Comparison of ENCODE assay signal across 30 cellular contexts in the genomic region with DNA sequence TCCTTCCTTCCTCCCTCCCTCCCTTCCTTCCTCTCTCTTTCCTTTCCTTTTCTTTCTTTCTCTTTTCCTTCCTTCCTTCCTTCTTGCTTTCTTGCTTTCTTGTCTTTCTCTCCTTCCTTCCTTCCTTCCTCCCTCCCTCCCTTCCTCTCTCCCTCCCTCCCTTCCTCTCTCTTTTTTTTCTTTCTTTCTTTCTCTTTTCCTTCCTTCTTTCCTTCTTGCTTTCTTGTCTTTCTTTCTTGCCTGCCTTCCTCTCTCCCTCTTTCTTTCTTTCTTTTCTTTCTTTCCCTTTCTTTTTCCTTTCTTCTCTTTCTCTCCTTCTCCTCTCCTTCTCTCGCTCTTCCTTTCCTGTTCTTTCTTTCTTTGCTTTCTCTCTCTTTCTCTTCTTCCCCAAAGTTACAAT.
"Had no signal": no experiment of that assay in that cellular context is flagged by ENCODE, and none has a peak within 500 bp of the region (broad histone marks: within the 10 kb centered on the region; RNA-seq: fewer than 3 reads in every experiment).

No MANE protein-coding gene starts in this region.

- DNase-seq: activated B cell treated with CpG ODN at 0.5 μM for 24 hours; activated CD4-positive, alpha-beta T cell treated with anti-CD3 and anti-CD28 coated beads for 48 hours; activated CD4-positive, alpha-beta T cell treated with anti-CD3 and anti-CD28 coated beads, Interleukin-2, amount 50 U/mL, for 1 hour; activated CD4-positive, alpha-beta T cell treated with anti-CD3 and anti-CD28 coated beads, Interleukin-2, amount 50 U/mL, for 48 hours; activated CD8-positive, alpha-beta memory T cell treated with anti-CD3 and anti-CD28 coated beads for 24 hours; activated CD8-positive, alpha-beta T cell treated with anti-CD3 and anti-CD28 coated beads for 36 hours; activated effector memory CD4-positive, alpha-beta T cell treated with anti-CD3 and anti-CD28 coated beads, Interleukin-2, amount 50 U/mL, for 16 hours; activated naive CD4-positive, alpha-beta T cell treated with anti-CD3 and anti-CD28 coated beads for 36 hours; activated naive CD8-positive, alpha-beta T cell treated with anti-CD3 and anti-CD28 coated beads for 36 hours; activated naive CD8-positive, alpha-beta T cell treated with anti-CD3 and anti-CD28 coated beads, Interleukin-2, amount 50 U/mL, for 24 hours; activated T-cell treated with anti-CD3 and anti-CD28 coated beads, Interleukin-2, amount 50 U/mL, for 48 hours; adrenal gland; amygdala; aorta; colonic mucosa; dorsolateral prefrontal cortex; effector memory CD4-positive, alpha-beta T cell; endodermal cell; foreskin fibroblast; glutamatergic neuron; heart left ventricle; T-helper 2 cell had no signal

- H3K4me1 ChIP-seq: adrenal gland, colonic mucosa had no signal

- H3K4me3 Mint-ChIP-seq: activated B cell treated with CpG ODN at 0.5 μM for 24 hours; activated CD8-positive, alpha-beta T cell treated with anti-CD3 and anti-CD28 coated beads for 36 hours; activated naive CD4-positive, alpha-beta T cell treated with anti-CD3 and anti-CD28 coated beads for 36 hours; activated naive CD4-positive, alpha-beta T cell treated with anti-CD3 and anti-CD28 coated beads, Interleukin-2, amount 50 U/mL, for 24 hours; activated naive CD8-positive, alpha-beta T cell treated with anti-CD3 and anti-CD28 coated beads for 36 hours; activated naive CD8-positive, alpha-beta T cell treated with anti-CD3 and anti-CD28 coated beads, Interleukin-2, amount 50 U/mL, for 24 hours; activated T-helper 1 cell treated with anti-CD3 and anti-CD28 coated beads, Interleukin-12 subunit alpha, Interleukin-12 subunit beta, Interleukin-2, Interleukin-4 antibody, amounts not matched to agents 30 ng/mL and 10 ng/mL and 1 ng/mL, durations not matched to agents 14 hours and 24 hours and 36 hours; central memory CD8-positive, alpha-beta T cell; endodermal cell had no signal

- H3K27me3 ChIP-seq: adrenal gland, colonic mucosa, heart left ventricle had no signal

- H3K4me1 Mint-ChIP-seq: activated B cell treated with CpG ODN at 0.5 μM for 24 hours; activated naive CD4-positive, alpha-beta T cell treated with anti-CD3 and anti-CD28 coated beads, Interleukin-2, amount 50 U/mL, for 24 hours; activated naive CD8-positive, alpha-beta T cell treated with anti-CD3 and anti-CD28 coated beads for 36 hours; activated naive CD8-positive, alpha-beta T cell treated with anti-CD3 and anti-CD28 coated beads, Interleukin-2, amount 50 U/mL, for 24 hours; central memory CD8-positive, alpha-beta T cell; endodermal cell had no signal

- H3K4me3 ChIP-seq: adrenal gland, colonic mucosa, dorsolateral prefrontal cortex, heart left ventricle had no signal

- H3K27ac Mint-ChIP-seq: activated B cell treated with CpG ODN at 0.5 μM for 24 hours; activated CD8-positive, alpha-beta T cell treated with anti-CD3 and anti-CD28 coated beads for 36 hours; activated naive CD4-positive, alpha-beta T cell treated with anti-CD3 and anti-CD28 coated beads for 36 hours; activated naive CD4-positive, alpha-beta T cell treated with anti-CD3 and anti-CD28 coated beads, Interleukin-2, amount 50 U/mL, for 24 hours; activated naive CD8-positive, alpha-beta T cell treated with anti-CD3 and anti-CD28 coated beads for 36 hours; activated naive CD8-positive, alpha-beta T cell treated with anti-CD3 and anti-CD28 coated beads, Interleukin-2, amount 50 U/mL, for 24 hours; activated T-helper 1 cell treated with anti-CD3 and anti-CD28 coated beads, Interleukin-12 subunit alpha, Interleukin-12 subunit beta, Interleukin-2, Interleukin-4 antibody, amounts not matched to agents 30 ng/mL and 10 ng/mL and 1 ng/mL, durations not matched to agents 14 hours and 24 hours and 36 hours; activated T-helper 2 cell treated with anti-CD3 and anti-CD28 coated beads, Interferon-gamma antibody, Interleukin-2, Interleukin-4, amounts not matched to agents 10 μg/mL and 5 μg/mL and 100 μg/mL, durations not matched to agents 14 hours and 24 hours and 36 hours; brain; endodermal cell had no signal

- H3K27me3 Mint-ChIP-seq: activated B cell treated with CpG ODN at 0.5 μM for 24 hours; activated CD8-positive, alpha-beta T cell treated with anti-CD3 and anti-CD28 coated beads for 36 hours; activated naive CD4-positive, alpha-beta T cell treated with anti-CD3 and anti-CD28 coated beads, Interleukin-2, amount 50 U/mL, for 24 hours; activated naive CD8-positive, alpha-beta T cell treated with anti-CD3 and anti-CD28 coated beads, Interleukin-2, amount 50 U/mL, for 24 hours; central memory CD8-positive, alpha-beta T cell had no signal

- H3K36me3 ChIP-seq: adrenal gland, colonic mucosa, heart left ventricle had no signal

- H3K27ac ChIP-seq: adrenal gland, colonic mucosa, dorsolateral prefrontal cortex, heart left ventricle, VCaP had no signal

- H3K9me3 Mint-ChIP-seq: activated B cell treated with CpG ODN at 0.5 μM for 24 hours; activated CD8-positive, alpha-beta T cell treated with anti-CD3 and anti-CD28 coated beads for 36 hours; activated naive CD4-positive, alpha-beta T cell treated with anti-CD3 and anti-CD28 coated beads for 36 hours; activated naive CD4-positive, alpha-beta T cell treated with anti-CD3 and anti-CD28 coated beads, Interleukin-2, amount 50 U/mL, for 24 hours; activated naive CD8-positive, alpha-beta T cell treated with anti-CD3 and anti-CD28 coated beads for 36 hours; activated naive CD8-positive, alpha-beta T cell treated with anti-CD3 and anti-CD28 coated beads, Interleukin-2, amount 50 U/mL, for 24 hours; activated T-helper 1 cell treated with anti-CD3 and anti-CD28 coated beads, Interleukin-12 subunit alpha, Interleukin-12 subunit beta, Interleukin-2, Interleukin-4 antibody, amounts not matched to agents 30 ng/mL and 10 ng/mL and 1 ng/mL, durations not matched to agents 14 hours and 24 hours and 36 hours; activated T-helper 2 cell treated with anti-CD3 and anti-CD28 coated beads, Interferon-gamma antibody, Interleukin-2, Interleukin-4, amounts not matched to agents 10 μg/mL and 5 μg/mL and 100 μg/mL, durations not matched to agents 14 hours and 24 hours and 36 hours; brain; endodermal cell had no signal

- H3K36me3 Mint-ChIP-seq: activated naive CD4-positive, alpha-beta T cell treated with anti-CD3 and anti-CD28 coated beads, Interleukin-2, amount 50 U/mL, for 24 hours; activated naive CD8-positive, alpha-beta T cell treated with anti-CD3 and anti-CD28 coated beads for 36 hours; brain had no signal

- ATAC-seq: activated CD4-positive, CD25-positive, alpha-beta regulatory T cell treated with anti-CD3 and anti-CD28 coated beads, Interleukin-2, amount 50 U/mL, for 24 hours; activated CD8-positive, alpha-beta T cell treated with anti-CD3 and anti-CD28 coated beads for 36 hours; activated naive CD8-positive, alpha-beta T cell treated with anti-CD3 and anti-CD28 coated beads, Interleukin-2, amount 50 U/mL, for 24 hours; esophagus mucosa; heart left ventricle had no signal

- H3K9me3 ChIP-seq: adrenal gland, colonic mucosa, heart left ventricle had no signal
